9 cellular contexts compared by ENCODE assay signal in genomic region chr13:107203146-107203847, GRCh38.
DNase-seq lines count a peak whose midpoint lies in the region; ATAC-seq and TF ChIP-seq lines count a peak whose summit lies in the region.
"Had no signal": no experiment of that assay in that cellular context is flagged by ENCODE, and none has a peak within 500 bp of the region (broad histone marks: within the 10 kb centered on the region; RNA-seq: fewer than 3 reads in every experiment).

No MANE protein-coding gene starts in this region.

- intact Hi-C loops in Panc1 (cut with micrococcal nuclease; ENCODE audit: unreplicated experiment): no loop called here
- intact Hi-C loops in left ventricle myocardium superior (cut with micrococcal nuclease): no loop called here
- intact Hi-C loops in CD8-positive, alpha-beta T cell (cut with DNase I, micrococcal nuclease): no loop called here

- H3K36me3 Mint-ChIP-seq in CD8-positive, alpha-beta T cell: no peaks in the 10 kb centered on the region

- peak; percentile 19 for ATAC-seq in stimulated activated naive CD8-positive, alpha-beta T cell treated with anti-CD3 and anti-CD28 coated beads, Interleukin-15, amount 100 ng/mL, for 72 hours
- no peak for ATAC-seq in stimulated activated naive CD8-positive, alpha-beta T cell treated with anti-CD3 and anti-CD28 coated beads, Interleukin-15, Interleukin-2, amounts not matched to agents 100 U/mL and 50 U/mL, for 24 hours
- ATAC-seq in Panc1: peak; percentile 69; the same call in 1 of the 2 replicates
- ATAC-seq in left ventricle myocardium superior: peak; percentile 42
- ATAC-seq in CD8-positive, alpha-beta T cell: no peak
- ATAC-seq in HG03095 (IDR thresholded peaks at IDR 0.05; ENCODE audit: unreplicated experiment): no peak

- H3K27ac Mint-ChIP-seq in stimulated activated naive CD8-positive, alpha-beta T cell treated with anti-CD3 and anti-CD28 coated beads, Interleukin-15, amount 100 ng/mL, for 72 hours: no peak overlapping the region
- H3K27ac Mint-ChIP-seq in CD8-positive, alpha-beta T cell: no peak overlapping the region

- peaks cover 9% of the 10 kb centered on the region for H3K27me3 Mint-ChIP-seq in stimulated activated naive CD8-positive, alpha-beta T cell treated with anti-CD3 and anti-CD28 coated beads, Interleukin-15, amount 100 ng/mL, for 72 hours
- peaks cover 2% of the 10 kb centered on the region for H3K27me3 Mint-ChIP-seq in CD8-positive, alpha-beta T cell (ENCODE audit: low read depth)

- no peak overlapping the region for H3K4me3 Mint-ChIP-seq in stimulated activated naive CD8-positive, alpha-beta T cell treated with anti-CD3 and anti-CD28 coated beads, Interleukin-15, amount 100 ng/mL, for 72 hours
- H3K4me3 Mint-ChIP-seq in CD8-positive, alpha-beta T cell: no peak overlapping the region

- H3K4me1 ChIP-seq in Panc1 (ENCODE audit: control insufficient read depth, insufficient read depth, low read length): no peaks in the 10 kb centered on the region
- H3K4me1 ChIP-seq in CD8-positive, alpha-beta T cell (ENCODE audit: insufficient read depth, low read length): no peaks in the 10 kb centered on the region

- POLR2A ChIA-PET in Panc1 (lab: Charles Lee): no interaction called here
- POLR2A ChIA-PET in CD8-positive, alpha-beta T cell (lab: Charles Lee): no interaction called here

- no peak overlapping the region for H3K4me3 ChIP-seq in Panc1 (ENCODE audit: low read depth in 2 of 2, low read length in 2 of 2)
- H3K4me3 ChIP-seq in CD8-positive, alpha-beta T cell (ENCODE audit: low read depth, low read length): no peak overlapping the region

- DNase-seq in stimulated activated naive CD8-positive, alpha-beta T cell treated with anti-CD3 and anti-CD28 coated beads, Interleukin-15, amount 100 ng/mL, for 72 hours: no peak
- DNase-seq in stimulated activated naive CD8-positive, alpha-beta T cell treated with anti-CD3 and anti-CD28 coated beads, Interleukin-15, Interleukin-2, amounts not matched to agents 100 U/mL and 50 U/mL, for 24 hours: no peak
- no peak for DNase-seq in Panc1 (ENCODE audit: low read depth, low spot score)
- no peak for DNase-seq in left ventricle myocardium superior
- DNase-seq in CD8-positive, alpha-beta T cell: no peak
- DNase-seq in NOMO-1 treated with DMSO at 0.1 percent for 48 hours (lab: John Stamatoyannopoulos, UW; ENCODE audit: unreplicated experiment): no peak
- DNase-seq in cortex of kidney (lab: John Stamatoyannopoulos, UW): no peak

- H3K36me3 ChIP-seq in Panc1 (ENCODE audit: control insufficient read depth, insufficient read depth, low read length): no peaks in the 10 kb centered on the region
- no peaks in the 10 kb centered on the region for H3K36me3 ChIP-seq in CD8-positive, alpha-beta T cell (ENCODE audit: insufficient read depth, low read length)
- H3K36me3 ChIP-seq: neutrophil had no signal

- H3K9me3 ChIP-seq in Panc1 (ENCODE audit: control insufficient read depth, insufficient read depth, low read depth, low read length): no peaks in the 10 kb centered on the region
- no peaks in the 10 kb centered on the region for H3K9me3 ChIP-seq in CD8-positive, alpha-beta T cell (ENCODE audit: low read length)
- H3K9me3 ChIP-seq: neutrophil had no signal

- CTCF ChIA-PET in Panc1 (lab: Charles Lee): no interaction called here
- CTCF ChIA-PET in CD8-positive, alpha-beta T cell (lab: Charles Lee): interaction anchor here (0.6 to 1.4 kb wide), 3 partner anchors 32 to 951 kb away, joined by 3 to 4 read pairs (median 3); no protein-coding TSS in a partner anchor

- H3K27me3 ChIP-seq in Panc1 (ENCODE audit: control insufficient read depth, insufficient read depth, low read length): no peaks in the 10 kb centered on the region
- no peaks in the 10 kb centered on the region for H3K27me3 ChIP-seq in CD8-positive, alpha-beta T cell (ENCODE audit: insufficient read depth, low read length)
- H3K27me3 ChIP-seq: neutrophil had no signal

- in situ Hi-C loops in Panc1 (cut with HindIII; ENCODE audit: low pct_unique_long_range_greater_than_20kb, low sequenced_read_pairs): no loop called here

- no TSS peak for BruUV-seq in Panc1 (replicated peaks; lab: Mats Ljungman, UMichigan)

- peak; percentile 32; the same call in 1 of the 2 replicates for TF ChIP-seq CTCF in Panc1 (IDR thresholded peaks at IDR 0.05)
- no peak for TF ChIP-seq CTCF in CD8-positive, alpha-beta T cell (IDR thresholded peaks at IDR 0.05)

- no peaks in the 10 kb centered on the region for H3K4me1 Mint-ChIP-seq in stimulated activated naive CD8-positive, alpha-beta T cell treated with anti-CD3 and anti-CD28 coated beads, Interleukin-15, amount 100 ng/mL, for 72 hours
- H3K4me1 Mint-ChIP-seq in CD8-positive, alpha-beta T cell (ENCODE audit: low read depth): no peaks in the 10 kb centered on the region

- H3K27ac ChIP-seq in Panc1 (ENCODE audit: low read length): no peak overlapping the region
- no peak overlapping the region for H3K27ac ChIP-seq in CD8-positive, alpha-beta T cell (ENCODE audit: low read depth, low read length)
- H3K27ac ChIP-seq: neutrophil had no signal

- H3K9me3 Mint-ChIP-seq in stimulated activated naive CD8-positive, alpha-beta T cell treated with anti-CD3 and anti-CD28 coated beads, Interleukin-15, amount 100 ng/mL, for 72 hours: no peaks in the 10 kb centered on the region
- H3K9me3 Mint-ChIP-seq in CD8-positive, alpha-beta T cell: no peaks in the 10 kb centered on the region

Comparison
In these comparisons a context has a peak if more than half of its experiments do, and no peak if none do; other contexts are left out.
1. ATAC-seq: peak in stimulated activated naive CD8-positive, alpha-beta T cell treated with anti-CD3 and anti-CD28 coated beads, Interleukin-15, amount 100 ng/mL, for 72 hours (single experiment), Panc1 (single experiment) and left ventricle myocardium superior (single experiment); none in stimulated activated naive CD8-positive, alpha-beta T cell treated with anti-CD3 and anti-CD28 coated beads, Interleukin-15, Interleukin-2, amounts not matched to agents 100 U/mL and 50 U/mL, for 24 hours (single experiment), CD8-positive, alpha-beta T cell (single experiment) and HG03095 (single experiment).